26 cellular contexts compared by ENCODE assay signal in genomic region chr1:232594768-232595698, GRCh38. TPM values are rescaled to one million over a fixed set of nuclear protein-coding genes. Genes with fewer than 3 reads are reported as not detected.
A peak's percentile ranks its signal among the peaks of the same experiment; 100 is the strongest.
DNase-seq lines count a peak whose midpoint lies in the region; ATAC-seq, FAIRE-seq and TF ChIP-seq lines count a peak whose summit lies in the region.
"Had no signal": no experiment of that assay in that cellular context is flagged by ENCODE, and none has a peak within 500 bp of the region (broad histone marks: within the 10 kb centered on the region; RNA-seq: fewer than 3 reads in every experiment).

No MANE protein-coding gene starts in this region.

- FAIRE-seq in pancreas (lab: Jason Lieb, UNC): no peak
- FAIRE-seq: A549, islet of Langerhans had no signal

- peak overlapping the region; percentile 83 for H3K27ac Mint-ChIP-seq in neural crest cell (ENCODE audit: unreplicated experiment)
- H3K27ac Mint-ChIP-seq in activated naive CD8-positive, alpha-beta T cell treated with anti-CD3 and anti-CD28 coated beads, Interleukin-2, amount 50 U/mL, for 24 hours: no peak overlapping the region
- no peak overlapping the region for H3K27ac Mint-ChIP-seq in CD4-positive, alpha-beta T cell
- H3K27ac Mint-ChIP-seq: activated naive CD4-positive, alpha-beta T cell treated with anti-CD3 and anti-CD28 coated beads for 36 hours had no signal

- TF ChIP-seq CTCF in right atrium auricular region (IDR thresholded peaks at IDR 0.05): no peak
- no peak for TF ChIP-seq CTCF in neural crest cell (conservative IDR thresholded peaks at IDR 0.05)
- TF ChIP-seq CTCF in pancreas (IDR thresholded peaks at IDR 0.05): no peak
- no peak for TF ChIP-seq CTCF in CD4-positive, alpha-beta T cell (IDR thresholded peaks at IDR 0.05)

- H3K4me3 ChIP-seq in BLaER1 treated with 17β-estradiol and CSF1 and Interleukin-3, amounts not matched to agents 10 nM and 100 nM: no peak overlapping the region
- H3K4me3 ChIP-seq in ectodermal cell (ENCODE audit: insufficient read depth, low read depth, low read length) (peak overlapping the region; percentile 9), right atrium auricular region (no peak overlapping the region), pancreas (no peak overlapping the region)
- H3K4me3 ChIP-seq: A549, breast epithelium, coronary artery, psoas muscle, SK-N-MC, skin epidermis, stomach, tibial artery had no signal

- H3K9me3 ChIP-seq in BLaER1 treated with 17β-estradiol and CSF1 and Interleukin-3, amounts not matched to agents 10 nM and 100 nM (replicated peaks in 1 of 11): no peaks in the 10 kb centered on the region
- no peaks in the 10 kb centered on the region for H3K9me3 ChIP-seq in ectodermal cell (ENCODE audit: control insufficient read depth, low read length)
- H3K9me3 ChIP-seq in right atrium auricular region: no peaks in the 10 kb centered on the region
- no peaks in the 10 kb centered on the region for H3K9me3 ChIP-seq in pancreas
- no peaks in the 10 kb centered on the region for H3K9me3 ChIP-seq in CD4-positive, alpha-beta T cell (ENCODE audit: control insufficient read depth, low read length)
- H3K9me3 ChIP-seq: A549, breast epithelium, psoas muscle, stomach, tibial artery had no signal

- WGBS in ectodermal cell, 2 experiments: 36 to 42% methylated on average over 11 of the region's 12 CpGs
- WGBS in pancreas, 2 donors: 86 to 96% methylated on average over 12 of the region's 12 CpGs

- peak overlapping the region; percentile 78 for H3K4me3 Mint-ChIP-seq in neural crest cell
- no peak overlapping the region for H3K4me3 Mint-ChIP-seq in activated naive CD8-positive, alpha-beta T cell treated with anti-CD3 and anti-CD28 coated beads, Interleukin-2, amount 50 U/mL, for 24 hours
- H3K4me3 Mint-ChIP-seq in CD4-positive, alpha-beta T cell: no peak overlapping the region
- H3K4me3 Mint-ChIP-seq: activated naive CD4-positive, alpha-beta T cell treated with anti-CD3 and anti-CD28 coated beads for 36 hours; H9 had no signal

- no peaks in the 10 kb centered on the region for H3K27me3 Mint-ChIP-seq in neural crest cell (ENCODE audit: low read depth)
- H3K27me3 Mint-ChIP-seq in activated naive CD8-positive, alpha-beta T cell treated with anti-CD3 and anti-CD28 coated beads, Interleukin-2, amount 50 U/mL, for 24 hours: no peaks in the 10 kb centered on the region
- no peaks in the 10 kb centered on the region for H3K27me3 Mint-ChIP-seq in CD4-positive, alpha-beta T cell

- peak overlapping the region in 7 of 11 experiments; percentile 1 to 93 (median 73); a peak in 8 of 22 replicates for H3K4me2 ChIP-seq in BLaER1 treated with 17β-estradiol and CSF1 and Interleukin-3, amounts not matched to agents 10 nM and 100 nM
- H3K4me2 ChIP-seq: A549, KMS-11 had no signal

- H3K4me1 Mint-ChIP-seq in neural crest cell: peaks cover 81% of the 10 kb centered on the region
- H3K4me1 Mint-ChIP-seq in activated naive CD8-positive, alpha-beta T cell treated with anti-CD3 and anti-CD28 coated beads, Interleukin-2, amount 50 U/mL, for 24 hours: peaks cover 30% of the 10 kb centered on the region
- H3K4me1 Mint-ChIP-seq in CD4-positive, alpha-beta T cell (ENCODE audit: low read depth): peaks cover 19% of the 10 kb centered on the region

- intact Hi-C loops in pancreas (cut with DNase I): no loop called here
- intact Hi-C loops in CD4-positive, alpha-beta T cell (cut with DNase I, micrococcal nuclease): no loop called here

- CTCF ChIA-PET in CD4-positive, alpha-beta T cell (lab: Charles Lee): no interaction called here

- H3K27me3 ChIP-seq in BLaER1 treated with 17β-estradiol and CSF1 and Interleukin-3, amounts not matched to agents 10 nM and 100 nM: no peaks in the 10 kb centered on the region
- H3K27me3 ChIP-seq in ectodermal cell (ENCODE audit: control insufficient read depth, insufficient read depth, low read length, poor library complexity, severe bottlenecking) (no peaks in the 10 kb centered on the region), right atrium auricular region (no peaks in the 10 kb centered on the region), pancreas (no peaks in the 10 kb centered on the region)
- H3K27me3 ChIP-seq in CD4-positive, alpha-beta T cell (ENCODE audit: control insufficient read depth, insufficient read depth, low read length): no peaks in the 10 kb centered on the region
- H3K27me3 ChIP-seq: breast epithelium, stomach, tibial artery had no signal

- POLR2A ChIA-PET in CD4-positive, alpha-beta T cell (lab: Charles Lee): interaction anchor here (1.0 to 1.6 kb wide), 2 partner anchors 16 kb away, joined by 3 to 4 read pairs; no protein-coding TSS in a partner anchor

- peak overlapping the region in 3 of 11 experiments; percentile 2 to 85 (median 9); a peak in 2 of 22 replicates for H3K27ac ChIP-seq in BLaER1 treated with 17β-estradiol and CSF1 and Interleukin-3, amounts not matched to agents 10 nM and 100 nM
- H3K27ac ChIP-seq in ectodermal cell (ENCODE audit: insufficient read depth, low read depth, low read length, poor library complexity, severe bottlenecking) (peak overlapping the region; percentile 56), right atrium auricular region (peak overlapping the region; percentile 65 to 77), pancreas (no peak overlapping the region)
- no peak overlapping the region for H3K27ac ChIP-seq in CD4-positive, alpha-beta T cell (ENCODE audit: low read depth, low read length)
- H3K27ac ChIP-seq: A549, breast epithelium, coronary artery, KMS-11, psoas muscle, SK-N-MC, stomach, tibial artery had no signal

- H4K20me1 ChIP-seq in BLaER1 treated with 17β-estradiol and CSF1 and Interleukin-3, amounts not matched to agents 10 nM and 100 nM: no peaks in the 10 kb centered on the region

- H3K9ac ChIP-seq in BLaER1 treated with 17β-estradiol and CSF1 and Interleukin-3, amounts not matched to agents 10 nM and 100 nM: no peak overlapping the region
- H3K9ac ChIP-seq: KMS-11 had no signal

- DNase-seq in right atrium auricular region (ENCODE audit: low spot score) (no peak), neural crest cell (ENCODE audit: low read depth, low spot score) (peak; percentile 38), pancreas (no peak), NCI-H2107 (lab: John Stamatoyannopoulos, UW) (no peak)
- no peak for DNase-seq in activated naive CD8-positive, alpha-beta T cell treated with anti-CD3 and anti-CD28 coated beads, Interleukin-2, amount 50 U/mL, for 24 hours
- DNase-seq in CD4-positive, alpha-beta T cell: no peak
- DNase-seq: activated naive CD4-positive, alpha-beta T cell treated with anti-CD3 and anti-CD28 coated beads for 36 hours; amygdala; DND-41; H9; NCI-H1436; NCI-H2081 treated with DMSO at 0.1 percent for 48 hours; NCI-H774; psoas muscle; stimulated activated CD8-positive, alpha-beta memory T cell treated with anti-CD3 and anti-CD28 coated beads, Interleukin-4, amount 100 ng/mL, for 48 hours; stomach; tibial artery had no signal

- no peak for ATAC-seq in activated naive CD8-positive, alpha-beta T cell treated with anti-CD3 and anti-CD28 coated beads, Interleukin-2, amount 50 U/mL, for 24 hours
- no peak for ATAC-seq in pancreas
- ATAC-seq in CD4-positive, alpha-beta T cell (ENCODE audit: poor library complexity): no peak
- ATAC-seq: A549, psoas muscle had no signal

- peaks cover 59 to 100% (median 95%) of the 10 kb centered on the region in 10 experiments for H3K4me1 ChIP-seq in BLaER1 treated with 17β-estradiol and CSF1 and Interleukin-3, amounts not matched to agents 10 nM and 100 nM
- H3K4me1 ChIP-seq in ectodermal cell (ENCODE audit: control insufficient read depth, insufficient read depth, low read length) (peaks cover 51% of the 10 kb centered on the region), right atrium auricular region (peaks cover 0 to 60% of the 10 kb centered on the region in 2 donors), pancreas (peaks cover 0 to 7% (median 0%) of the 10 kb centered on the region in 3 donors)
- H3K4me1 ChIP-seq: breast epithelium had no signal

- no peaks in the 10 kb centered on the region for H3K9me3 Mint-ChIP-seq in neural crest cell
- no peaks in the 10 kb centered on the region for H3K9me3 Mint-ChIP-seq in activated naive CD8-positive, alpha-beta T cell treated with anti-CD3 and anti-CD28 coated beads, Interleukin-2, amount 50 U/mL, for 24 hours
- no peaks in the 10 kb centered on the region for H3K9me3 Mint-ChIP-seq in CD4-positive, alpha-beta T cell
- H3K9me3 Mint-ChIP-seq: activated naive CD4-positive, alpha-beta T cell treated with anti-CD3 and anti-CD28 coated beads for 36 hours; H9 had no signal

- H3K36me3 ChIP-seq in BLaER1 treated with 17β-estradiol and CSF1 and Interleukin-3, amounts not matched to agents 10 nM and 100 nM: 0 out of 22 replicates have a peak, but pooled peaks cover 0 to 9% (median 0%) of the 10 kb centered on the region in 11 experiments
- H3K36me3 ChIP-seq in ectodermal cell (ENCODE audit: control insufficient read depth, insufficient read depth, low read length) (no peaks in the 10 kb centered on the region), right atrium auricular region (no peaks in the 10 kb centered on the region), pancreas (no peaks in the 10 kb centered on the region)
- H3K36me3 ChIP-seq: breast epithelium, stomach, tibial artery had no signal

- H3K36me3 Mint-ChIP-seq in neural crest cell (ENCODE audit: low read depth): no peaks in the 10 kb centered on the region
- no peaks in the 10 kb centered on the region for H3K36me3 Mint-ChIP-seq in activated naive CD8-positive, alpha-beta T cell treated with anti-CD3 and anti-CD28 coated beads, Interleukin-2, amount 50 U/mL, for 24 hours (ENCODE audit: low read depth)
- no peaks in the 10 kb centered on the region for H3K36me3 Mint-ChIP-seq in CD4-positive, alpha-beta T cell (ENCODE audit: low read depth)

RNA-seq across cellular contexts. Expression of gene SIPA1L2, which starts 34.9 kb away (rescaled TPM):
- 30.2 TPM for polyA plus RNA-seq in ectodermal cell (2013, experiment 1 of 4)
- 25.9 TPM for polyA plus RNA-seq in ectodermal cell (2013, experiment 2 of 4)
- polyA plus RNA-seq in ectodermal cell (2013, experiment 3 of 4): 21.5 TPM
- polyA plus RNA-seq in ectodermal cell (2013, experiment 4 of 4): 24.8 TPM
- 100 to 1,000 TPM in 1 of 2 donors, 10 to 100 TPM in 1; 57.1 to 100 TPM for total RNA-seq in right atrium auricular region
- 34.5 and 38.7 TPM in 2 replicates for total RNA-seq in neural crest cell
- total RNA-seq in pancreas: 10 to 100 TPM in 1 of 6 donors, 1 to 10 TPM in 5; 2.6 to 10.9 (median 5.1) TPM
- 1 to 10 TPM; 2.1 to 4.4 TPM for polyA plus RNA-seq in pancreas
- total RNA-seq in CD4-positive, alpha-beta T cell: 1 to 10 TPM; 1.8 to 1.9 TPM

Comparison
In these comparisons a context has a peak if more than half of its experiments do, and no peak if none do; other contexts are left out.
1. H3K27ac ChIP-seq: peak in ectodermal cell (single experiment) and right atrium auricular region (2 of 2); none in pancreas (0 of 4) and CD4-positive, alpha-beta T cell (single experiment).